ENCODE assay signal across 14 cellular contexts in the genomic region with DNA sequence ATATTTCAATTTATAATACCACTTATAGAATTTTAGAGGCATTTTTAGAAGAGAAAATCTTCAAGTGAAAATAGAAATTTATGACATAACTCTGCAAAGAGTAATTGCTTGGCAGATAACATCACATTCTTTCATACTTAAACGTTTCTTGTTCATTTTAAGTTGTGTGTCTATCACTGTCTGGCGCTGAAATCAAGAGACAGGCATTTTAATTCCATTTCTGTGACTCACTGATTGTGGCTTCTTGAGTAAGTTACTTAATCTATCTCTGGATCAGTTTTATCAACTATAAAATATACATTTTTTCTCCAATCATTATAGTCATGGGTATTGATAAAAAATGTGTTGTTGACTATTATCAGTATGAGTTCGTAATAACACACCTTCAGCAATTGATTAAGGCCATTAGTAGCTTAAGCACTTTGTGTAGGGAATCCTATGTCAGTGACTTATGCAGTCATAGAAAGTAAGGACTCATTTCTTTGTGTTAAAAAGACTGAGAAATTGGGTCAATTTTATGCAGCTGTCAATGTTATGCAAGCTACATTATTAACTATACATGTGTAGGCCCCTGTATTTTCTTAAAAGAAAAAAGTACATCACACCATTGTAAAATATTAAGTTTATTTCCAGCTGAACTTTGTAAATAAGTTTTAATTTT.
DNase-seq lines count a peak whose midpoint lies in the region; ATAC-seq and TF ChIP-seq lines count a peak whose summit lies in the region.
"Had no signal": no experiment of that assay in that cellular context is flagged by ENCODE, and none has a peak within 500 bp of the region (broad histone marks: within the 10 kb centered on the region; RNA-seq: fewer than 3 reads in every experiment).

No MANE protein-coding gene starts in this region.

- H3K27me3 Mint-ChIP-seq in activated T-helper 17 cell treated with anti-CD3 and anti-CD28 coated beads, Interleukin-2, amount 50 U/mL, for 72 hours: no peaks in the 10 kb centered on the region
- H3K27me3 Mint-ChIP-seq in activated T-cell treated with anti-CD3 and anti-CD28 coated beads, Interleukin-2, amount 50 U/mL, for 72 hours (ENCODE audit: low read depth): no peaks in the 10 kb centered on the region
- H3K27me3 Mint-ChIP-seq: CD8-positive, alpha-beta memory T cell had no signal

- H3K4me3 Mint-ChIP-seq in activated T-helper 17 cell treated with anti-CD3 and anti-CD28 coated beads, Interleukin-2, amount 50 U/mL, for 72 hours: no peak overlapping the region
- no peak overlapping the region for H3K4me3 Mint-ChIP-seq in stimulated activated effector memory CD8-positive, alpha-beta T cell treated with anti-CD3 and anti-CD28 coated beads, Interleukin-12 subunit alpha, Interleukin-12 subunit beta, amount 100 ng/mL, for 72 hours
- H3K4me3 Mint-ChIP-seq in activated T-cell treated with anti-CD3 and anti-CD28 coated beads, Interleukin-2, amount 50 U/mL, for 72 hours: no peak overlapping the region
- H3K4me3 Mint-ChIP-seq: CD8-positive, alpha-beta memory T cell had no signal

- H3K27ac Mint-ChIP-seq in activated T-helper 17 cell treated with anti-CD3 and anti-CD28 coated beads, Interleukin-2, amount 50 U/mL, for 72 hours: no peak overlapping the region
- H3K27ac Mint-ChIP-seq in stimulated activated effector memory CD8-positive, alpha-beta T cell treated with anti-CD3 and anti-CD28 coated beads, Interleukin-12 subunit alpha, Interleukin-12 subunit beta, amount 100 ng/mL, for 72 hours: no peak overlapping the region
- H3K27ac Mint-ChIP-seq in activated T-cell treated with anti-CD3 and anti-CD28 coated beads, Interleukin-2, amount 50 U/mL, for 72 hours: no peak overlapping the region
- H3K27ac Mint-ChIP-seq: CD8-positive, alpha-beta memory T cell had no signal

- DNase-seq in HS-5 (ENCODE audit: low read depth): peak; percentile 82
- peak; percentile 13 for DNase-seq in astrocyte of the cerebellum (ENCODE audit: low read depth)
- DNase-seq in iris pigment epithelial cell (ENCODE audit: low read depth): peak; percentile 93
- DNase-seq in stimulated activated effector memory CD8-positive, alpha-beta T cell treated with anti-CD3 and anti-CD28 coated beads, Interleukin-12 subunit alpha, Interleukin-12 subunit beta, amount 100 ng/mL, for 72 hours (ENCODE audit: low spot score in 2 of 2): no peak
- no peak for DNase-seq in activated T-cell treated with anti-CD3 and anti-CD28 coated beads, Interleukin-2, amount 50 U/mL, for 72 hours
- no peak for DNase-seq in retina
- DNase-seq: CD8-positive, alpha-beta memory T cell; effector CD8-positive, alpha-beta T cell; mesendoderm; NCI-H1436 treated with DMSO at 0.1 percent for 48 hours; ovary; stomach; SW 1271 had no signal

- H3K4me3 ChIP-seq in astrocyte of the cerebellum (ENCODE audit: low read depth, low read length): no peak overlapping the region
- H3K4me3 ChIP-seq: ovary, stomach had no signal

- peaks cover 4% of the 10 kb centered on the region for H3K9me3 Mint-ChIP-seq in activated T-helper 17 cell treated with anti-CD3 and anti-CD28 coated beads, Interleukin-2, amount 50 U/mL, for 72 hours
- peaks cover 11% of the 10 kb centered on the region for H3K9me3 Mint-ChIP-seq in stimulated activated effector memory CD8-positive, alpha-beta T cell treated with anti-CD3 and anti-CD28 coated beads, Interleukin-12 subunit alpha, Interleukin-12 subunit beta, amount 100 ng/mL, for 72 hours
- peaks cover 5% of the 10 kb centered on the region in 2 donors for H3K9me3 Mint-ChIP-seq in activated T-cell treated with anti-CD3 and anti-CD28 coated beads, Interleukin-2, amount 50 U/mL, for 72 hours

- in situ Hi-C loops in astrocyte of the cerebellum (cut with HindIII; ENCODE audit: low sequenced_read_pairs): no loop called here

- H3K36me3 Mint-ChIP-seq in activated T-helper 17 cell treated with anti-CD3 and anti-CD28 coated beads, Interleukin-2, amount 50 U/mL, for 72 hours (ENCODE audit: low read depth): no peaks in the 10 kb centered on the region
- no peaks in the 10 kb centered on the region for H3K36me3 Mint-ChIP-seq in stimulated activated effector memory CD8-positive, alpha-beta T cell treated with anti-CD3 and anti-CD28 coated beads, Interleukin-12 subunit alpha, Interleukin-12 subunit beta, amount 100 ng/mL, for 72 hours
- no peaks in the 10 kb centered on the region for H3K36me3 Mint-ChIP-seq in activated T-cell treated with anti-CD3 and anti-CD28 coated beads, Interleukin-2, amount 50 U/mL, for 72 hours (ENCODE audit: insufficient read depth in 2 of 2)
- H3K36me3 Mint-ChIP-seq: CD8-positive, alpha-beta memory T cell had no signal

- TF ChIP-seq CTCF in astrocyte of the cerebellum (IDR thresholded peaks at IDR 0.05; ENCODE audit: low read depth, low read length, missing control alignments): no peak

- ATAC-seq in activated T-helper 17 cell treated with anti-CD3 and anti-CD28 coated beads, Interleukin-2, amount 50 U/mL, for 72 hours (replicated peaks): no peak
- ATAC-seq in stimulated activated effector memory CD8-positive, alpha-beta T cell treated with anti-CD3 and anti-CD28 coated beads, Interleukin-12 subunit alpha, Interleukin-12 subunit beta, amount 100 ng/mL, for 72 hours: no peak
- no peak for ATAC-seq in activated T-cell treated with anti-CD3 and anti-CD28 coated beads, Interleukin-2, amount 50 U/mL, for 72 hours (replicated peaks in 1 of 2)

- no peaks in the 10 kb centered on the region for H3K4me1 Mint-ChIP-seq in activated T-helper 17 cell treated with anti-CD3 and anti-CD28 coated beads, Interleukin-2, amount 50 U/mL, for 72 hours
- H3K4me1 Mint-ChIP-seq in stimulated activated effector memory CD8-positive, alpha-beta T cell treated with anti-CD3 and anti-CD28 coated beads, Interleukin-12 subunit alpha, Interleukin-12 subunit beta, amount 100 ng/mL, for 72 hours: no peaks in the 10 kb centered on the region
- H3K4me1 Mint-ChIP-seq in activated T-cell treated with anti-CD3 and anti-CD28 coated beads, Interleukin-2, amount 50 U/mL, for 72 hours (ENCODE audit: low read depth): no peaks in the 10 kb centered on the region
- H3K4me1 Mint-ChIP-seq: CD8-positive, alpha-beta memory T cell had no signal

Comparison
In these comparisons a context has a peak if more than half of its experiments do, and no peak if none do; other contexts are left out.
1. DNase-seq: peak in HS-5 (single experiment), astrocyte of the cerebellum (single experiment) and iris pigment epithelial cell (single experiment); none in stimulated activated effector memory CD8-positive, alpha-beta T cell treated with anti-CD3 and anti-CD28 coated beads, Interleukin-12 subunit alpha, Interleukin-12 subunit beta, amount 100 ng/mL, for 72 hours (0 of 2), activated T-cell treated with anti-CD3 and anti-CD28 coated beads, Interleukin-2, amount 50 U/mL, for 72 hours (0 of 2) and retina (single experiment).